ENCODE assay signal across 9 cellular contexts in genomic region chr10:132336064-132336746, GRCh38. TPM values are rescaled to one million over a fixed set of nuclear protein-coding genes. Genes with fewer than 3 reads are reported as not detected.
DNase-seq lines count a peak whose midpoint lies in the region; ATAC-seq and TF ChIP-seq lines count a peak whose summit lies in the region.
"Had no signal": no experiment of that assay in that cellular context is flagged by ENCODE, and none has a peak within 500 bp of the region (broad histone marks: within the 10 kb centered on the region; RNA-seq: fewer than 3 reads in every experiment).

No MANE protein-coding gene starts in this region.

- no peaks in the 10 kb centered on the region for H3K9me3 ChIP-seq in T-helper 17 cell (ENCODE audit: control insufficient read depth, low read length, poor library complexity, severe bottlenecking)

- peak overlapping the region; percentile 6; the same call in 1 of the 2 replicates for H3K27ac ChIP-seq in GM23338 (ENCODE audit: low read depth)

- H2AFZ ChIP-seq in GM23338, result no peak overlapping the region

- H3F3A ChIP-seq in GM23338 (replicated peaks; ENCODE audit: low read depth), result 0 out of 2 replicates have a peak, but pooled peaks cover 7% of the 10 kb centered on the region

- H3K27me3 Mint-ChIP-seq in GM23338 (ENCODE audit: insufficient read depth, low read depth, poor library complexity) (peaks cover 23% of the 10 kb centered on the region), T-helper 17 cell (no peaks in the 10 kb centered on the region), progenitor cell of endocrine pancreas (no peaks in the 10 kb centered on the region)

- ATAC-seq in GM23338 (no peak), T-helper 17 cell (no peak), GM19467 (IDR thresholded peaks at IDR 0.05; ENCODE audit: unreplicated experiment) (no peak), GM21447 (IDR thresholded peaks at IDR 0.05; ENCODE audit: unreplicated experiment) (no peak)

- peaks cover 2% of the 10 kb centered on the region; the same call in 2 of the 3 replicates for H3K9me3 Mint-ChIP-seq in GM23338
- no peaks in the 10 kb centered on the region for H3K9me3 Mint-ChIP-seq in progenitor cell of endocrine pancreas (ENCODE audit: low read depth)

- no peak overlapping the region for H3K4me2 ChIP-seq in GM23338

- H3K9me2 ChIP-seq in GM23338 (ENCODE audit: insufficient read depth), result no peaks in the 10 kb centered on the region

- H3K4me1 Mint-ChIP-seq in GM23338 (peaks cover 36% of the 10 kb centered on the region), T-helper 17 cell (peaks cover 26% of the 10 kb centered on the region), progenitor cell of endocrine pancreas (ENCODE audit: low read depth) (peaks cover 23% of the 10 kb centered on the region)

- peaks cover 12% of the 10 kb centered on the region for H3K4me1 ChIP-seq in GM23338 (ENCODE audit: insufficient read depth)

- H3K27ac Mint-ChIP-seq in GM23338, result peak overlapping the region; percentile 41; the same call in 1 of the 2 replicates
- H3K27ac Mint-ChIP-seq in T-helper 17 cell, result peak overlapping the region; percentile 47
- peak overlapping the region; percentile 77 for H3K27ac Mint-ChIP-seq in progenitor cell of endocrine pancreas

- no peaks in the 10 kb centered on the region for H3K36me3 ChIP-seq in GM23338 (ENCODE audit: insufficient read depth)

- TF ChIP-seq CTCF in GM23338 (conservative IDR thresholded peaks at IDR 0.05; ENCODE audit: low read depth in 2 of 2) (no peak), fibroblast of the aortic adventitia (IDR thresholded peaks at IDR 0.05; ENCODE audit: insufficient read depth, low read length) (no peak), progenitor cell of endocrine pancreas (IDR thresholded peaks at IDR 0.05; ENCODE audit: unreplicated experiment) (no peak)

- no peaks in the 10 kb centered on the region for H3K27me3 ChIP-seq in GM23338 (ENCODE audit: insufficient read depth)

- no peak overlapping the region for H3K4me3 ChIP-seq in GM23338
- H3K4me3 ChIP-seq in fibroblast of the aortic adventitia (ENCODE audit: low read depth, low read length), result no peak overlapping the region

- peaks cover 2% of the 10 kb centered on the region for H3K79me2 ChIP-seq in GM23338 (replicated peaks; ENCODE audit: insufficient read depth)

- DNase-seq in GM23338 (ENCODE audit: low spot score), result no peak
- DNase-seq in T-helper 17 cell, result no peak
- peak; percentile 26 for DNase-seq in fibroblast of the aortic adventitia (ENCODE audit: low read depth)
- no peak for DNase-seq in progenitor cell of endocrine pancreas (ENCODE audit: low spot score, unreplicated experiment)
- no peak for DNase-seq in pons (ENCODE audit: low spot score)
- DNase-seq: islet precursor cell, SIG-M5 had no signal

- no peak overlapping the region for H3K4me3 Mint-ChIP-seq in GM23338
- no peak overlapping the region for H3K4me3 Mint-ChIP-seq in T-helper 17 cell
- no peak overlapping the region for H3K4me3 Mint-ChIP-seq in progenitor cell of endocrine pancreas (ENCODE audit: low read depth)

- no peaks in the 10 kb centered on the region for H4K20me1 ChIP-seq in GM23338 (replicated peaks; ENCODE audit: insufficient read depth)

- H3K36me3 Mint-ChIP-seq in GM23338 (ENCODE audit: low read depth) (peaks cover 2% of the 10 kb centered on the region; the same call in 1 of the 3 replicates), T-helper 17 cell (ENCODE audit: low read depth) (peaks cover 4% of the 10 kb centered on the region), progenitor cell of endocrine pancreas (ENCODE audit: insufficient read depth) (peaks cover 9% of the 10 kb centered on the region)

TF ChIP-seq in GM23338, 12 proteins besides CTCF, POLR2A, EP300 and RAD21:
- TF ChIP-seq CREB1 (CRISPR knock-in tag; IDR thresholded peaks at IDR 0.05; ENCODE audit: low read depth) (no peak), EZH2 (IDR thresholded peaks at IDR 0.05; ENCODE audit: low read depth, unreplicated experiment) (no peak)

RNA-seq across cellular contexts. Expression of gene LRRC27, which starts 4.2 kb away (rescaled TPM):
- 3.1 and 3.5 TPM in 2 replicates for total RNA-seq in GM23338 (2014; rRNA removed; shearing (Covaris generic))
- 2.2 and 2.9 TPM in 2 replicates for polyA plus RNA-seq in GM23338 (2016; fragmentation: Nextera tagmentation; extraction: Ambion mirVana)
- total RNA-seq in T-helper 17 cell, result 1 to 10 TPM; 3.5 to 7.6 TPM
- total RNA-seq in fibroblast of the aortic adventitia (ENCODE audit: low replicate concordance), result 12.0 and 24.1 TPM in 2 replicates
- 21.7 and 22.1 TPM in 2 replicates for total RNA-seq in progenitor cell of endocrine pancreas

RNA-seq across cellular contexts. Expression of gene STK32C, which starts 28.5 kb away (rescaled TPM):
- 8.0 and 10.2 TPM in 2 replicates for total RNA-seq in GM23338 (2014; rRNA removed; shearing (Covaris generic))
- 20.5 and 24.1 TPM in 2 replicates for polyA plus RNA-seq in GM23338 (2016; fragmentation: Nextera tagmentation; extraction: Ambion mirVana)
- total RNA-seq in T-helper 17 cell, result 1 to 10 TPM; 7.1 to 8.4 TPM
- 6.7 and 8.4 TPM in 2 replicates for total RNA-seq in fibroblast of the aortic adventitia (ENCODE audit: low replicate concordance)
- 8.4 and 10.0 TPM in 2 replicates for total RNA-seq in progenitor cell of endocrine pancreas
